12 cellular contexts compared by ENCODE assay signal in genomic region chr7:86667732-86668131, GRCh38. TPM values are rescaled to one million over a fixed set of nuclear protein-coding genes. Genes with fewer than 3 reads are reported as not detected.
DNase-seq lines count a peak whose midpoint lies in the region; ATAC-seq and TF ChIP-seq lines count a peak whose summit lies in the region.
"Had no signal": no experiment of that assay in that cellular context is flagged by ENCODE, and none has a peak within 500 bp of the region (broad histone marks: within the 10 kb centered on the region; RNA-seq: fewer than 3 reads in every experiment).

No MANE protein-coding gene starts in this region.

- no peak overlapping the region for H4K8ac ChIP-seq in trophoblast cell (ENCODE audit: low read depth, low read length)

- H2BK120ac ChIP-seq in trophoblast cell (ENCODE audit: insufficient read depth, low read length, poor library complexity): no peak overlapping the region

- intact Hi-C loops in naive thymus-derived CD4-positive, alpha-beta T cell (cut with micrococcal nuclease): no loop called here

- no peaks in the 10 kb centered on the region for H3K4me1 Mint-ChIP-seq in naive thymus-derived CD4-positive, alpha-beta T cell
- no peaks in the 10 kb centered on the region for H3K4me1 Mint-ChIP-seq in effector memory CD8-positive, alpha-beta T cell (ENCODE audit: low read depth in 2 of 2)
- H3K4me1 Mint-ChIP-seq: activated naive CD8-positive, alpha-beta T cell treated with anti-CD3 and anti-CD28 coated beads, Interleukin-2, amount 10 ng/mL, durations not matched to agents 7 days and 5 days had no signal

- no peaks in the 10 kb centered on the region for H3K79me2 ChIP-seq in trophoblast cell (ENCODE audit: control insufficient read depth, insufficient read depth, low read length, poor library complexity)

- in situ Hi-C loops in astrocyte of the cerebellum (cut with HindIII; ENCODE audit: low sequenced_read_pairs): no loop called here
- in situ Hi-C loops in KBM-7 (cut with MboI; ENCODE audit: low pct_unique_long_range_greater_than_20kb, low sequenced_read_pairs): no loop called here

- ATAC-seq in GM19351 (IDR thresholded peaks at IDR 0.05; ENCODE audit: unreplicated experiment): peak; percentile 85
- no peak for ATAC-seq in naive thymus-derived CD4-positive, alpha-beta T cell
- ATAC-seq in effector memory CD8-positive, alpha-beta T cell (replicated peaks): no peak

- no peak overlapping the region for H3K23ac ChIP-seq in trophoblast cell (ENCODE audit: low read length)

- no peaks in the 10 kb centered on the region for H3K27me3 Mint-ChIP-seq in naive thymus-derived CD4-positive, alpha-beta T cell
- H3K27me3 Mint-ChIP-seq in effector memory CD8-positive, alpha-beta T cell: no peaks in the 10 kb centered on the region
- H3K27me3 Mint-ChIP-seq: activated naive CD8-positive, alpha-beta T cell treated with anti-CD3 and anti-CD28 coated beads, Interleukin-2, amount 10 ng/mL, durations not matched to agents 7 days and 5 days had no signal

- H3K9me3 ChIP-seq in naive thymus-derived CD4-positive, alpha-beta T cell (ENCODE audit: control insufficient read depth in 2 of 3, low read length in 3 of 3): no peaks in the 10 kb centered on the region
- H3K9me3 ChIP-seq in trophoblast cell (ENCODE audit: insufficient read depth, low read depth, low read length): no peaks in the 10 kb centered on the region
- H3K9me3 ChIP-seq: vagina had no signal

- no peaks in the 10 kb centered on the region for H3K36me3 ChIP-seq in naive thymus-derived CD4-positive, alpha-beta T cell (ENCODE audit: control insufficient read depth in 2 of 3, insufficient read depth in 3 of 3, low read length in 3 of 3)
- no peaks in the 10 kb centered on the region for H3K36me3 ChIP-seq in trophoblast cell (ENCODE audit: control insufficient read depth in 1 of 2, insufficient read depth in 2 of 2, low read length in 2 of 2)
- H3K36me3 ChIP-seq: vagina had no signal

- H2BK5ac ChIP-seq in trophoblast cell (ENCODE audit: low read depth, low read length, poor library complexity): no peak overlapping the region

- H3K4ac ChIP-seq in trophoblast cell (ENCODE audit: low read depth, low read length): no peak overlapping the region

- no peaks in the 10 kb centered on the region for H3K27me3 ChIP-seq in naive thymus-derived CD4-positive, alpha-beta T cell (ENCODE audit: control insufficient read depth in 2 of 2, insufficient read depth in 2 of 2, low read length in 2 of 2)
- no peaks in the 10 kb centered on the region for H3K27me3 ChIP-seq in trophoblast cell (ENCODE audit: insufficient read depth, low read length)
- H3K27me3 ChIP-seq: vagina had no signal

- H3K27ac ChIP-seq in naive thymus-derived CD4-positive, alpha-beta T cell (ENCODE audit: low read depth, low read length): no peak overlapping the region
- H3K27ac ChIP-seq in trophoblast cell (ENCODE audit: low read depth, low read length): no peak overlapping the region
- H3K27ac ChIP-seq: coronary artery, vagina had no signal

- no peak overlapping the region for H4K12ac ChIP-seq in trophoblast cell (ENCODE audit: low read depth, low read length)

- no peak overlapping the region for H3K4me3 Mint-ChIP-seq in naive thymus-derived CD4-positive, alpha-beta T cell
- H3K4me3 Mint-ChIP-seq in effector memory CD8-positive, alpha-beta T cell: no peak overlapping the region
- H3K4me3 Mint-ChIP-seq: activated naive CD8-positive, alpha-beta T cell treated with anti-CD3 and anti-CD28 coated beads, Interleukin-2, amount 10 ng/mL, durations not matched to agents 7 days and 5 days had no signal

- no peak overlapping the region for H3K4me2 ChIP-seq in trophoblast cell (ENCODE audit: low read length)

- H2AK5ac ChIP-seq in trophoblast cell (ENCODE audit: low read length): no peak overlapping the region

- CTCF ChIA-PET in naive thymus-derived CD4-positive, alpha-beta T cell (lab: Charles Lee): no interaction called here

- H3K4me3 ChIP-seq in astrocyte of the cerebellum (ENCODE audit: low read depth, low read length): no peak overlapping the region
- no peak overlapping the region for H3K4me3 ChIP-seq in naive thymus-derived CD4-positive, alpha-beta T cell (ENCODE audit: low read length)
- no peak overlapping the region for H3K4me3 ChIP-seq in trophoblast cell (ENCODE audit: low read depth, low read length)
- H3K4me3 ChIP-seq: coronary artery, vagina had no signal

- H3K9me3 Mint-ChIP-seq in naive thymus-derived CD4-positive, alpha-beta T cell: peaks cover 0 to 4% (median 0%) of the 10 kb centered on the region in 11 donors
- peaks cover 7 to 19% of the 10 kb centered on the region in 2 donors for H3K9me3 Mint-ChIP-seq in effector memory CD8-positive, alpha-beta T cell
- H3K9me3 Mint-ChIP-seq: activated naive CD8-positive, alpha-beta T cell treated with anti-CD3 and anti-CD28 coated beads, Interleukin-2, amount 10 ng/mL, durations not matched to agents 7 days and 5 days had no signal

- POLR2A ChIA-PET in naive thymus-derived CD4-positive, alpha-beta T cell (lab: Charles Lee): no interaction called here

- WGBS in trophoblast cell (ENCODE audit: extremely low coverage, insufficient coverage, insufficient read length): no CpG with 5 or more reads among the region's 4 CpGs

- no peak overlapping the region for H3K18ac ChIP-seq in trophoblast cell (ENCODE audit: low read length)

- no peaks in the 10 kb centered on the region for H3K4me1 ChIP-seq in naive thymus-derived CD4-positive, alpha-beta T cell (ENCODE audit: control insufficient read depth in 2 of 2, insufficient read depth in 2 of 2, low read length in 2 of 2)
- H3K4me1 ChIP-seq in trophoblast cell (ENCODE audit: control insufficient read depth in 1 of 2, insufficient read depth in 2 of 2, low read length in 2 of 2): no peaks in the 10 kb centered on the region
- H3K4me1 ChIP-seq: vagina had no signal

- peak; percentile 8 for TF ChIP-seq CTCF in astrocyte of the cerebellum (IDR thresholded peaks at IDR 0.05; ENCODE audit: low read depth, low read length, missing control alignments)

- no peak overlapping the region for H3K9ac ChIP-seq in trophoblast cell (ENCODE audit: low read length)

- H4K91ac ChIP-seq in trophoblast cell (ENCODE audit: low read depth, low read length): no peak overlapping the region

- peak; percentile 55 for DNase-seq in D341Med (ENCODE audit: low spot score)
- peak in 2 of 3 experiments; percentile 49 to 85 for DNase-seq in NCI-H1417 (lab: John Stamatoyannopoulos, UW)
- no peak for DNase-seq in astrocyte of the cerebellum (ENCODE audit: low read depth)
- no peak for DNase-seq in naive thymus-derived CD4-positive, alpha-beta T cell
- DNase-seq in KBM-7: no peak
- DNase-seq in effector memory CD8-positive, alpha-beta T cell: no peak
- no peak for DNase-seq in trophoblast cell
- DNase-seq: activated naive CD8-positive, alpha-beta T cell treated with anti-CD3 and anti-CD28 coated beads, Interleukin-2, amount 10 ng/mL, durations not matched to agents 7 days and 5 days had no signal

- H3K79me1 ChIP-seq in trophoblast cell (ENCODE audit: low read length): no peaks in the 10 kb centered on the region

- no peaks in the 10 kb centered on the region for H3K36me3 Mint-ChIP-seq in naive thymus-derived CD4-positive, alpha-beta T cell
- H3K36me3 Mint-ChIP-seq in effector memory CD8-positive, alpha-beta T cell (ENCODE audit: insufficient read depth): no peaks in the 10 kb centered on the region
- H3K36me3 Mint-ChIP-seq: activated naive CD8-positive, alpha-beta T cell treated with anti-CD3 and anti-CD28 coated beads, Interleukin-2, amount 10 ng/mL, durations not matched to agents 7 days and 5 days had no signal

- no peak overlapping the region for H3K14ac ChIP-seq in trophoblast cell (ENCODE audit: low read length)

- no peak overlapping the region for H3K27ac Mint-ChIP-seq in naive thymus-derived CD4-positive, alpha-beta T cell
- no peak overlapping the region for H3K27ac Mint-ChIP-seq in effector memory CD8-positive, alpha-beta T cell
- H3K27ac Mint-ChIP-seq: activated naive CD8-positive, alpha-beta T cell treated with anti-CD3 and anti-CD28 coated beads, Interleukin-2, amount 10 ng/mL, durations not matched to agents 7 days and 5 days had no signal

- H2BK12ac ChIP-seq in trophoblast cell (ENCODE audit: low read length): no peak overlapping the region

- no peak overlapping the region for H2AFZ ChIP-seq in trophoblast cell (ENCODE audit: insufficient read depth, low read length, poor library complexity)

RNA-seq across cellular contexts. Expression of gene GRM3, which starts 24.0 kb away (rescaled TPM):
- total RNA-seq in naive thymus-derived CD4-positive, alpha-beta T cell: not detected
- polyA plus RNA-seq in naive thymus-derived CD4-positive, alpha-beta T cell: not detected
- polyA plus RNA-seq in trophoblast cell (2013): not detected in 2 replicates
- total RNA-seq: activated naive CD8-positive, alpha-beta T cell treated with anti-CD3 and anti-CD28 coated beads, Interleukin-2, amount 10 ng/mL, durations not matched to agents 7 days and 5 days; pulmonary artery endothelial cell; vagina had no signal

Comparison
In these comparisons a context has a peak if more than half of its experiments do, and no peak if none do; other contexts are left out.
1. DNase-seq: peak in D341Med (single experiment) and NCI-H1417 (2 of 3); none in astrocyte of the cerebellum (single experiment), naive thymus-derived CD4-positive, alpha-beta T cell (0 of 9), KBM-7 (single experiment), effector memory CD8-positive, alpha-beta T cell (0 of 3) and trophoblast cell (0 of 2).